12 cellular contexts compared by ENCODE assay signal in the genomic region with DNA sequence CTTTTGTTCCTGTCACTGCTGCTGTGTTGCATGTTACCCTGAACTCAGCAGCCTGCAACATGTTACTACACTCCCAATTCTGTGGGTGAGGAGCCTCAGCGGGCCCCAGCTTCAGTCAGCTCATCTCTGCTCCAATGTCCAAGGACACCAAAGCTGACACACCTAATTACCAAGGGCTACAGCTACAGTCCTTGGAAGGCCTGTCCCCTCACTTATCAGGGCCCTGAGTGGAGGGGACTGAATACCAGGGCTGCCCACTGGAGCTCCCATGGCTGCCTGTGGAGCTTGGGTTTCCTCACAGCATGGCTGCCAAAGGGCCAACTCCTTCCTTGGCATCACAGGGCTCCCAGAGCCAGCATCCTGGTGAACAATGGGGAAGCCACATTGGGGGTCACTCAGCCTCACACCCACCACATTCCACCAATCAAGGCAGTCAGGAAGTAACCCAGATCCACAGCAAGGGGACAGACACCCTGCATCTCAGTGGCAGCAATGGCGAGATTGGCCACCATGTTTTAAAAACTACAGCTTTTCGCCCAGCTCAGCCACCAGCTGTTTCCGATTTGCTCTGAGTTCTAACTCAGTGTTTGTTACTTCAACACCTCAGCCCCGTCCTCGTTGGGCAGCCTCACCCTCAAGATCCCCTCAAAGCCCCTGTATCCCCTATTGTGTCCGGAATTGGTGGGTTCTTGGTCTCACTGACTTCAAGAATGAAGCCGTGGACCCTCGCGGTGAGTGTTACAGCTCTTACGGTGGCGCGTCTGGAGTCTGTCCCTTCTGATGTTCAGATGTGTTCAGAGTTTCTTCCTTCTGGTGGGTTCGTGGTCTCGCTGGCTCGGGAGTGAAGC. TPM values are rescaled to one million over a fixed set of nuclear protein-coding genes. Genes with fewer than 3 reads are reported as not detected.
A peak's percentile ranks its signal among the peaks of the same experiment; 100 is the strongest.
DNase-seq lines count a peak whose midpoint lies in the region; ATAC-seq and TF ChIP-seq lines count a peak whose summit lies in the region.
"Had no signal": no experiment of that assay in that cellular context is flagged by ENCODE, and none has a peak within 500 bp of the region (broad histone marks: within the 10 kb centered on the region; RNA-seq: fewer than 3 reads in every experiment).

No MANE protein-coding gene starts in this region.

- no peak for TF ChIP-seq CTCF in endothelial cell (IDR thresholded peaks at IDR 0.05; ENCODE audit: unreplicated experiment)

- no peak overlapping the region for H3K27ac Mint-ChIP-seq in endothelial cell (ENCODE audit: unreplicated experiment)

- H3K4me3 Mint-ChIP-seq in endothelial cell (ENCODE audit: unreplicated experiment), result peak overlapping the region; percentile 25

- peak; percentile 83 for DNase-seq in activated CD8-positive, alpha-beta memory T cell treated with anti-CD3 and anti-CD28 coated beads for 24 hours
- DNase-seq in activated CD8-positive, alpha-beta memory T cell treated with anti-CD3 and anti-CD28 coated beads, Interleukin-2, amount 50 U/mL, for 4 hours, result no peak
- DNase-seq in activated CD8-positive, alpha-beta memory T cell treated with anti-CD3 and anti-CD28 coated beads, Interleukin-2, amount 50 U/mL, for 48 hours, result peak; percentile 86
- DNase-seq in endothelial cell (ENCODE audit: low spot score), result no peak
- peak; percentile 64 for DNase-seq in stimulated activated naive CD8-positive, alpha-beta T cell treated with anti-CD3 and anti-CD28 coated beads, Interleukin-15, Interleukin-2, amounts not matched to agents 100 U/mL and 50 U/mL, for 24 hours
- no peak for DNase-seq in amniotic stem cell (lab: John Stamatoyannopoulos, UW)
- no peak for DNase-seq in HuH-7 (ENCODE audit: low spot score)
- no peak for DNase-seq in NCI-H82 (lab: John Stamatoyannopoulos, UW)
- DNase-seq: ACHN, DMS53, kidney glomerular epithelial cell, OCI-M1 had no signal

- peaks cover 34% of the 10 kb centered on the region for H3K4me1 Mint-ChIP-seq in endothelial cell (ENCODE audit: unreplicated experiment)

- no peaks in the 10 kb centered on the region for H3K36me3 Mint-ChIP-seq in endothelial cell (ENCODE audit: low read depth, unreplicated experiment)

- H3K9me3 Mint-ChIP-seq in endothelial cell (ENCODE audit: unreplicated experiment), result no peaks in the 10 kb centered on the region

- peak; percentile 37 for ATAC-seq in stimulated activated naive CD8-positive, alpha-beta T cell treated with anti-CD3 and anti-CD28 coated beads, Interleukin-15, Interleukin-2, amounts not matched to agents 100 U/mL and 50 U/mL, for 24 hours

- H3K27me3 Mint-ChIP-seq in endothelial cell (ENCODE audit: unreplicated experiment), result peaks cover 6% of the 10 kb centered on the region

RNA-seq across cellular contexts. Expression of a gene that starts 18.9 kb away (rescaled TPM):
- 14.8 TPM for total RNA-seq in endothelial cell (ENCODE audit: unreplicated experiment)

Comparison
In these comparisons a context has a peak if more than half of its experiments do, and no peak if none do; other contexts are left out.
1. DNase-seq: peak in activated CD8-positive, alpha-beta memory T cell treated with anti-CD3 and anti-CD28 coated beads for 24 hours (single experiment), activated CD8-positive, alpha-beta memory T cell treated with anti-CD3 and anti-CD28 coated beads, Interleukin-2, amount 50 U/mL, for 48 hours (single experiment) and stimulated activated naive CD8-positive, alpha-beta T cell treated with anti-CD3 and anti-CD28 coated beads, Interleukin-15, Interleukin-2, amounts not matched to agents 100 U/mL and 50 U/mL, for 24 hours (single experiment); none in activated CD8-positive, alpha-beta memory T cell treated with anti-CD3 and anti-CD28 coated beads, Interleukin-2, amount 50 U/mL, for 4 hours (single experiment), endothelial cell (single experiment), amniotic stem cell (single experiment), HuH-7 (single experiment) and NCI-H82 (single experiment).